Comparison of ENCODE assay signal across 1 cellular context in the genomic region with DNA sequence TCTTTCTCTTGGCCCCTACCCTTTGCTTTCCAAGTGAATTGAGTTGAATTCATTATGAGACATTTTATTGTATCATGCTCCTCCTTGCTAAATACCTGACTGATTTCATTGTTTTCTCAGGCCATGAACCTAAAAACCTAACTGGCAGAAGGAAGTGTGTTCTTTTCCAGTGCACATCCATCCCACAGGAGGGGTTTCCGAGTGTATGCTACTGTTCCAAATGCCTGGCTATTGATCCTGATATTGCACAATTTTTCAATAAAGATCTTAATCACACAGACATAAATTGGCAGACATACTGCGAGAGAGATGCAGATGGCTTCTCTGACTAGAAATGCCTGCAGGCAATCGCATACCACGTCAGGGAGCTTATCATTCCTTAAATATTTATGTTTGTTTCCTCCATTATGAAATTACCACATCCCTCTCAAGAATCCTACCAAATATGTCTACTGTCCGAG.
TF ChIP-seq lines count a peak whose summit lies in the region.

No MANE protein-coding gene starts in this region.

TF ChIP-seq in GM23338, 12 proteins besides CTCF, POLR2A, EP300 and RAD21 (continued from another document):
- TF ChIP-seq ZNF331 (CRISPR knock-in tag; IDR thresholded peaks at IDR 0.05; ENCODE audit: low read depth), result no peak
- no peak for TF ChIP-seq ZNF114 (CRISPR knock-in tag; IDR thresholded peaks at IDR 0.05)
- TF ChIP-seq, protein P1, sequence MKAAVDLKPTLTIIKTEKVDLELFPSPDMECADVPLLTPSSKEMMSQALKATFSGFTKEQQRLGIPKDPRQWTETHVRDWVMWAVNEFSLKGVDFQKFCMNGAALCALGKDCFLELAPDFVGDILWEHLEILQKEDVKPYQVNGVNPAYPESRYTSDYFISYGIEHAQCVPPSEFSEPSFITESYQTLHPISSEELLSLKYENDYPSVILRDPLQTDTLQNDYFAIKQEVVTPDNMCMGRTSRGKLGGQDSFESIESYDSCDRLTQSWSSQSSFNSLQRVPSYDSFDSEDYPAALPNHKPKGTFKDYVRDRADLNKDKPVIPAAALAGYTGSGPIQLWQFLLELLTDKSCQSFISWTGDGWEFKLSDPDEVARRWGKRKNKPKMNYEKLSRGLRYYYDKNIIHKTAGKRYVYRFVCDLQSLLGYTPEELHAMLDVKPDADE (IDR thresholded peaks at IDR 0.05), result no peak
- TF ChIP-seq, protein P2, sequence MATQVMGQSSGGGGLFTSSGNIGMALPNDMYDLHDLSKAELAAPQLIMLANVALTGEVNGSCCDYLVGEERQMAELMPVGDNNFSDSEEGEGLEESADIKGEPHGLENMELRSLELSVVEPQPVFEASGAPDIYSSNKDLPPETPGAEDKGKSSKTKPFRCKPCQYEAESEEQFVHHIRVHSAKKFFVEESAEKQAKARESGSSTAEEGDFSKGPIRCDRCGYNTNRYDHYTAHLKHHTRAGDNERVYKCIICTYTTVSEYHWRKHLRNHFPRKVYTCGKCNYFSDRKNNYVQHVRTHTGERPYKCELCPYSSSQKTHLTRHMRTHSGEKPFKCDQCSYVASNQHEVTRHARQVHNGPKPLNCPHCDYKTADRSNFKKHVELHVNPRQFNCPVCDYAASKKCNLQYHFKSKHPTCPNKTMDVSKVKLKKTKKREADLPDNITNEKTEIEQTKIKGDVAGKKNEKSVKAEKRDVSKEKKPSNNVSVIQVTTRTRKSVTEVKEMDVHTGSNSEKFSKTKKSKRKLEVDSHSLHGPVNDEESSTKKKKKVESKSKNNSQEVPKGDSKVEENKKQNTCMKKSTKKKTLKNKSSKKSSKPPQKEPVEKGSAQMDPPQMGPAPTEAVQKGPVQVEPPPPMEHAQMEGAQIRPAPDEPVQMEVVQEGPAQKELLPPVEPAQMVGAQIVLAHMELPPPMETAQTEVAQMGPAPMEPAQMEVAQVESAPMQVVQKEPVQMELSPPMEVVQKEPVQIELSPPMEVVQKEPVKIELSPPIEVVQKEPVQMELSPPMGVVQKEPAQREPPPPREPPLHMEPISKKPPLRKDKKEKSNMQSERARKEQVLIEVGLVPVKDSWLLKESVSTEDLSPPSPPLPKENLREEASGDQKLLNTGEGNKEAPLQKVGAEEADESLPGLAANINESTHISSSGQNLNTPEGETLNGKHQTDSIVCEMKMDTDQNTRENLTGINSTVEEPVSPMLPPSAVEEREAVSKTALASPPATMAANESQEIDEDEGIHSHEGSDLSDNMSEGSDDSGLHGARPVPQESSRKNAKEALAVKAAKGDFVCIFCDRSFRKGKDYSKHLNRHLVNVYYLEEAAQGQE (IDR thresholded peaks at IDR 0.05; ENCODE audit: unreplicated experiment), result no peak
- TF ChIP-seq CREB1 (CRISPR knock-in tag; IDR thresholded peaks at IDR 0.05; ENCODE audit: low read depth), result no peak
